Comparison of ENCODE assay signal across 19 cellular contexts in the genomic region with DNA sequence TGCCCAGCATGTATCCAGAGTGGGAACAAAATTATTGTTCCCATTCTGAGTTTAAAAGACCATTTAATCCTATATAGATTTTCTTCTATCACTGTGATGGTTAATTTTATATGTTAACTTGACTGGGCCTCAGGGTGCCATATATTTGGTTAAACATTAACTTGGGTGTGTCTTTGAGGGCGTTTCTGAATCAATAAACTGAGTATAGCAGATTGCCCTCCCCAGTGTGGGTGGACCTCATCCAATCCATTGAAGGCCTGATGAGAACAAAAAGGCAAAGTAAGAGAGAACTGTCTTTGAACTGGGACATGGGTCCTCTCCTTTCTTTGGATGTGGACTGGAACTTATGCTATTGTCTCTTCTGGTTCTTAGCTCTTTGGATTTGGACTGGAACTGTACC. TPM values are rescaled to one million over a fixed set of nuclear protein-coding genes. Genes with fewer than 3 reads are reported as not detected.
DNase-seq lines count a peak whose midpoint lies in the region; ATAC-seq, FAIRE-seq and TF ChIP-seq lines count a peak whose summit lies in the region.
"Had no signal": no experiment of that assay in that cellular context is flagged by ENCODE, and none has a peak within 500 bp of the region (broad histone marks: within the 10 kb centered on the region; RNA-seq: fewer than 3 reads in every experiment).

No MANE protein-coding gene starts in this region.

- no peaks in the 10 kb centered on the region for H3K27me3 Mint-ChIP-seq in activated naive CD4-positive, alpha-beta T cell treated with anti-CD3 and anti-CD28 coated beads, Interleukin-2, amount 10 ng/mL, durations not matched to agents 7 days and 5 days

- H3K27me3 ChIP-seq in lower lobe of right lung (ENCODE audit: low read depth) = no peaks in the 10 kb centered on the region
- H3K27me3 ChIP-seq: SJCRH30, vagina had no signal

- no peak overlapping the region for H3K4me3 ChIP-seq in lower lobe of right lung
- H3K4me3 ChIP-seq: SJCRH30, vagina had no signal

- no peak overlapping the region for H3K27ac ChIP-seq in lower lobe of right lung
- H3K27ac ChIP-seq: SJCRH30, vagina had no signal

- FAIRE-seq in GM12892 (lab: Jason Lieb, UNC) = no peak

- no peak overlapping the region for H3K4me3 Mint-ChIP-seq in activated naive CD4-positive, alpha-beta T cell treated with anti-CD3 and anti-CD28 coated beads, Interleukin-2, amount 10 ng/mL, durations not matched to agents 7 days and 5 days
- H3K4me3 Mint-ChIP-seq: endodermal cell had no signal

- TF ChIP-seq POLR2A in GM12892 (IDR thresholded peaks at IDR 0.05; ENCODE audit: low read depth, low read length) = no peak

- H3K4me1 Mint-ChIP-seq in activated naive CD4-positive, alpha-beta T cell treated with anti-CD3 and anti-CD28 coated beads, Interleukin-2, amount 10 ng/mL, durations not matched to agents 7 days and 5 days = peaks cover 12% of the 10 kb centered on the region
- H3K4me1 Mint-ChIP-seq: endodermal cell had no signal

- CTCF ChIA-PET in activated naive CD4-positive, alpha-beta T cell treated with anti-CD3 and anti-CD28 coated beads, Interleukin-2, amount 10 ng/mL, durations not matched to agents 7 days and 5 days (lab: Charles Lee) = interaction anchor here (1.1 to 7.6 kb wide), 4 partner anchors 10 to 415 kb away, joined by 3 to 66 read pairs (median 3); no protein-coding TSS in a partner anchor

- no peak for ATAC-seq in activated naive CD4-positive, alpha-beta T cell treated with anti-CD3 and anti-CD28 coated beads, Interleukin-2, amount 50 U/mL, for 72 hours
- ATAC-seq in left lobe of liver (peak; percentile 43), lower lobe of right lung (no peak)

- H3K9me3 Mint-ChIP-seq in activated naive CD4-positive, alpha-beta T cell treated with anti-CD3 and anti-CD28 coated beads, Interleukin-2, amount 50 U/mL, for 72 hours = no peaks in the 10 kb centered on the region
- H3K9me3 Mint-ChIP-seq in activated naive CD4-positive, alpha-beta T cell treated with anti-CD3 and anti-CD28 coated beads, Interleukin-2, amount 10 ng/mL, durations not matched to agents 7 days and 5 days = no peaks in the 10 kb centered on the region
- H3K9me3 Mint-ChIP-seq: endodermal cell had no signal

- H3K36me3 ChIP-seq in lower lobe of right lung = peaks cover 93% of the 10 kb centered on the region

- H3K4me1 ChIP-seq in lower lobe of right lung = no peaks in the 10 kb centered on the region
- H3K4me1 ChIP-seq: SJCRH30, vagina had no signal

- no peak for TF ChIP-seq CTCF in lower lobe of right lung (IDR thresholded peaks at IDR 0.05)

- peak overlapping the region; percentile 0 to 30 for H3K27ac Mint-ChIP-seq in activated naive CD4-positive, alpha-beta T cell treated with anti-CD3 and anti-CD28 coated beads, Interleukin-2, amount 50 U/mL, for 72 hours
- no peak overlapping the region for H3K27ac Mint-ChIP-seq in activated naive CD4-positive, alpha-beta T cell treated with anti-CD3 and anti-CD28 coated beads, Interleukin-2, amount 10 ng/mL, durations not matched to agents 7 days and 5 days
- H3K27ac Mint-ChIP-seq: endodermal cell had no signal

- intact Hi-C loops in lower lobe of right lung (cut with DNase I) = loop anchor here (10.0 kb wide), 1 partner anchor 291 kb away; a partner anchor contains a TSS

- DNase-seq in activated naive CD4-positive, alpha-beta T cell treated with anti-CD3 and anti-CD28 coated beads, Interleukin-2, amount 50 U/mL, for 72 hours (ENCODE audit: low spot score in 2 of 2) = no peak
- DNase-seq in activated naive CD4-positive, alpha-beta T cell treated with anti-CD3 and anti-CD28 coated beads, Interleukin-2, amount 10 ng/mL, durations not matched to agents 7 days and 5 days = no peak
- DNase-seq in NCI-H526 treated with DMSO at 0.1 percent for 48 hours (lab: John Stamatoyannopoulos, UW) (peak; percentile 23), left lobe of liver (ENCODE audit: low spot score) (no peak), superior temporal gyrus (ENCODE audit: extremely low spot score) (peak; percentile 24), HuH-7.5 (ENCODE audit: low spot score) (no peak), lower lobe of right lung (no peak), GM12892 (ENCODE audit: insufficient read length) (no peak)
- DNase-seq: central memory CD4-positive, alpha-beta T cell; DMS 273 treated with DMSO at 0.1 percent for 48 hours; endodermal cell; hippocampal formation; MV-4-11; NCI-H2081; NCI-H510A treated with DMSO at 0.1 percent for 48 hours; posterior cingulate gyrus; SJCRH30; T1000 had no signal

- H3K9me3 ChIP-seq in lower lobe of right lung = no peaks in the 10 kb centered on the region
- H3K9me3 ChIP-seq: SJCRH30, vagina had no signal

- peaks cover 0 to 13% of the 10 kb centered on the region in 2 donors for H3K36me3 Mint-ChIP-seq in activated naive CD4-positive, alpha-beta T cell treated with anti-CD3 and anti-CD28 coated beads, Interleukin-2, amount 50 U/mL, for 72 hours
- H3K36me3 Mint-ChIP-seq in activated naive CD4-positive, alpha-beta T cell treated with anti-CD3 and anti-CD28 coated beads, Interleukin-2, amount 10 ng/mL, durations not matched to agents 7 days and 5 days = peaks cover 36% of the 10 kb centered on the region

RNA-seq across cellular contexts. Expression of a gene that starts 17.3 kb away (rescaled TPM):
- 10 to 100 TPM; 21.4 to 32.2 TPM for total RNA-seq in activated naive CD4-positive, alpha-beta T cell treated with anti-CD3 and anti-CD28 coated beads, Interleukin-2, amount 50 U/mL, for 72 hours
- total RNA-seq in left lobe of liver = 8.8 TPM
- total RNA-seq in lower lobe of right lung = 21.6 TPM
- polyA plus RNA-seq in GM12892 (2012; ENCODE audit: missing spikeins) = 23.5 TPM

RNA-seq across cellular contexts. Expression of a gene that starts 23.3 kb away (rescaled TPM):
- not detected for total RNA-seq in activated naive CD4-positive, alpha-beta T cell treated with anti-CD3 and anti-CD28 coated beads, Interleukin-2, amount 50 U/mL, for 72 hours
- total RNA-seq in left lobe of liver (not detected), lower lobe of right lung (not detected)
- polyA plus RNA-seq in GM12892 (2012; ENCODE audit: missing spikeins) = not detected
- total RNA-seq: vagina had no signal

Comparison
In these comparisons a context has a peak if more than half of its experiments do, and no peak if none do; other contexts are left out.
1. DNase-seq: peak in NCI-H526 treated with DMSO at 0.1 percent for 48 hours (single experiment) and superior temporal gyrus (single experiment); none in activated naive CD4-positive, alpha-beta T cell treated with anti-CD3 and anti-CD28 coated beads, Interleukin-2, amount 50 U/mL, for 72 hours (0 of 2), activated naive CD4-positive, alpha-beta T cell treated with anti-CD3 and anti-CD28 coated beads, Interleukin-2, amount 10 ng/mL, durations not matched to agents 7 days and 5 days (single experiment), left lobe of liver (single experiment), HuH-7.5 (single experiment), lower lobe of right lung (single experiment) and GM12892 (single experiment).